ENCODE assay signal across 20 cellular contexts in the genomic region with DNA sequence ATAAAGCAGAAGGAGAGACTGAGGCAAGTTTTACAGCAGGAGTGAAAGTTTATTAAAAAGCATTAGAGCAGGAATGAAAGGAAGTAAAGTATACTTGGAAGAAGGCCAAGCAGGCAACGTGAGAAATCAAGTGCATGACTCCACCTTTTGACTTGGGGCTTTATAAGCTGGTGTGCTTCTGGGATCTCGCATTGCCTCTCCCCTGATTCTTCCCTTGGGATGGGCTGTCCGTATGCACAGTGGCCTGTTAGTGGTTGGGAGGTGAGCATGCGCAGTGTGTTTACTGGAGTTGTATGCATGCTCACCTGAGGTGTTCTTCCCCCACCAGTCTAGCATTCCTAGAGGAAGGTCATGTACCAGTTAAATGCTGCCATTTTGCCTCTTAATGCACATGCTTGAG. TPM values are rescaled to one million over a fixed set of nuclear protein-coding genes. Genes with fewer than 3 reads are reported as not detected.
DNase-seq lines count a peak whose midpoint lies in the region; ATAC-seq, FAIRE-seq and TF ChIP-seq lines count a peak whose summit lies in the region.
"Had no signal": no experiment of that assay in that cellular context is flagged by ENCODE, and none has a peak within 500 bp of the region (broad histone marks: within the 10 kb centered on the region; RNA-seq: fewer than 3 reads in every experiment).

No MANE protein-coding gene starts in this region.

- H3K79me2 ChIP-seq in K562 (ENCODE audit: control insufficient read depth, insufficient read depth, low read length), result no peaks in the 10 kb centered on the region

- in situ Hi-C loops in K562 (cut with MboI), result loop anchor here (10.0 kb wide), 1 partner anchor 164 kb away; no protein-coding TSS in a partner anchor

- POLR2A ChIA-PET in MCF 10A (lab: Yijun Ruan, JAX) (interaction anchor here (0.6 to 1.7 kb wide), 3 partner anchors 21 to 81 kb away, joined by 3 to 5 read pairs (median 5); no protein-coding TSS in a partner anchor), K562 (lab: Yijun Ruan, JAX) (no interaction called here)
- POLR2A ChIA-PET in naive thymus-derived CD4-positive, alpha-beta T cell (lab: Charles Lee), result no interaction called here

- H3K9me3 Mint-ChIP-seq in MCF 10A (ENCODE audit: unreplicated experiment) (no peaks in the 10 kb centered on the region), nephron progenitor cell (no peaks in the 10 kb centered on the region)
- H3K9me3 Mint-ChIP-seq in naive thymus-derived CD4-positive, alpha-beta T cell, result no peaks in the 10 kb centered on the region
- H3K9me3 Mint-ChIP-seq: HFFc6 had no signal

- no peaks in the 10 kb centered on the region for H3K4me1 ChIP-seq in breast epithelium
- no peaks in the 10 kb centered on the region for H3K4me1 ChIP-seq in K562 (replicated peaks in 1 of 2; ENCODE audit: control insufficient read depth in 2 of 2, insufficient read depth in 2 of 2, low read length in 2 of 2)
- H3K4me1 ChIP-seq in naive thymus-derived CD4-positive, alpha-beta T cell (ENCODE audit: control insufficient read depth in 2 of 2, insufficient read depth in 2 of 2, low read length in 2 of 2), result peaks cover 7 to 34% of the 10 kb centered on the region in 2 donors

- H4K20me1 ChIP-seq in K562 (replicated peaks; ENCODE audit: control insufficient read depth, insufficient read depth, low read length), result no peaks in the 10 kb centered on the region; the same call in 1 of the 2 replicates

- peak; percentile 74 for DNase-seq in MCF 10A (ENCODE audit: unreplicated experiment)
- no peak for DNase-seq in breast epithelium (ENCODE audit: low spot score in 2 of 2)
- DNase-seq in K562 (ENCODE audit: extremely low read depth in 1 of 4, low spot score in 3 of 4), result no peak
- DNase-seq in naive thymus-derived CD4-positive, alpha-beta T cell, result peak in 1 of 9 donors; percentile 7
- DNase-seq in nephron progenitor cell, result no peak
- DNase-seq in RCC 7860 (ENCODE audit: low spot score), result no peak
- no peak for DNase-seq in ecto neural progenitor cell (ENCODE audit: low spot score)
- DNase-seq: C1 segment of cervical spinal cord, DMS 273 treated with DMSO at 0.1 percent for 48 hours, GF-D8, HFFc6, Karpas-422, NCI-H187, NCI-H446 had no signal

- H3K4me1 Mint-ChIP-seq in MCF 10A (ENCODE audit: insufficient read depth, unreplicated experiment) (peaks cover 52% of the 10 kb centered on the region), nephron progenitor cell (peaks cover 50% of the 10 kb centered on the region)
- peaks cover 17 to 73% (median 59%) of the 10 kb centered on the region in 7 donors for H3K4me1 Mint-ChIP-seq in naive thymus-derived CD4-positive, alpha-beta T cell

- no peak for TF ChIP-seq EP300 in K562 (IDR thresholded peaks at IDR 0.05; ENCODE audit: low read length)

- H3K27me3 ChIP-seq in breast epithelium, result no peaks in the 10 kb centered on the region
- no peaks in the 10 kb centered on the region for H3K27me3 ChIP-seq in K562 (ENCODE audit: control insufficient read depth in 2 of 2, insufficient read depth in 2 of 2, low read length in 2 of 2)
- H3K27me3 ChIP-seq in naive thymus-derived CD4-positive, alpha-beta T cell (ENCODE audit: control insufficient read depth in 2 of 2, insufficient read depth in 2 of 2, low read length in 2 of 2), result no peaks in the 10 kb centered on the region

- H3K4me3 ChIP-seq in breast epithelium (no peak overlapping the region), K562 (no peak overlapping the region)
- H3K4me3 ChIP-seq in naive thymus-derived CD4-positive, alpha-beta T cell (ENCODE audit: low read length), result no peak overlapping the region

- H3K36me3 Mint-ChIP-seq in MCF 10A (ENCODE audit: insufficient read depth, unreplicated experiment), result peaks cover 6% of the 10 kb centered on the region
- no peaks in the 10 kb centered on the region for H3K36me3 Mint-ChIP-seq in naive thymus-derived CD4-positive, alpha-beta T cell
- peaks cover 4% of the 10 kb centered on the region for H3K36me3 Mint-ChIP-seq in nephron progenitor cell (ENCODE audit: low read depth)

- TF ChIP-seq POLR2A in breast epithelium (IDR thresholded peaks at IDR 0.05) (no peak), K562 (conservative IDR thresholded peaks at IDR 0.05) (no peak)

- WGBS in K562 (ENCODE audit: insufficient coverage, low coverage, missing lambda C conversion rate), result 2% methylated on average over 4 of the region's 4 CpGs

- BruUV-seq in MCF 10A (replicated peaks; lab: Mats Ljungman, UMichigan) (no TSS peak), K562 (replicated peaks; lab: Mats Ljungman, UMichigan) (no TSS peak)

- H3K27ac ChIP-seq in breast epithelium (no peak overlapping the region), K562 (ENCODE audit: extremely low read depth, low read depth, low read length) (no peak overlapping the region)
- no peak overlapping the region for H3K27ac ChIP-seq in naive thymus-derived CD4-positive, alpha-beta T cell (ENCODE audit: low read depth, low read length)

- TF ChIP-seq RAD21 in K562 (CRISPR knock-in tag; conservative IDR thresholded peaks at IDR 0.05 in 1 of 2, IDR thresholded peaks at IDR 0.05 in 1 of 2), result no peak

- CTCF ChIA-PET in MCF 10A (lab: Yijun Ruan, JAX), result interaction anchor here (1.0 to 3.9 kb wide), 6 partner anchors 14 to 163 kb away, joined by 4 to 40 read pairs (median 5); no protein-coding TSS in a partner anchor
- CTCF ChIA-PET in K562 (lab: Yijun Ruan, JAX; ENCODE audit: low intra/inter-chr PET ratio), result interaction anchor here (0.5 kb wide), 1 partner anchor 268 kb away, joined by 3 read pairs; no protein-coding TSS in a partner anchor
- CTCF ChIA-PET in naive thymus-derived CD4-positive, alpha-beta T cell (lab: Charles Lee), result interaction anchor here (1.1 to 3.9 kb wide), 4 partner anchors 10 to 59 kb away, joined by 3 to 25 read pairs (median 10); no protein-coding TSS in a partner anchor

- FAIRE-seq in K562 (lab: Jason Lieb, UNC) (no peak), RCC 7860 (lab: Jason Lieb, UNC) (no peak)
- FAIRE-seq: A204.1, GM18507 had no signal

- H3K27me3 Mint-ChIP-seq in MCF 10A (ENCODE audit: insufficient read depth, unreplicated experiment), result no peaks in the 10 kb centered on the region
- H3K27me3 Mint-ChIP-seq in naive thymus-derived CD4-positive, alpha-beta T cell, result no peaks in the 10 kb centered on the region
- H3K27me3 Mint-ChIP-seq in nephron progenitor cell (ENCODE audit: low read depth, poor library complexity), result peaks cover 10% of the 10 kb centered on the region

- H3K27ac Mint-ChIP-seq in MCF 10A (ENCODE audit: low read depth, unreplicated experiment), result peak overlapping the region; percentile 7
- peak overlapping the region in 8 of 9 donors; percentile 43 to 91 (median 76) for H3K27ac Mint-ChIP-seq in naive thymus-derived CD4-positive, alpha-beta T cell
- no peak overlapping the region for H3K27ac Mint-ChIP-seq in nephron progenitor cell
- H3K27ac Mint-ChIP-seq: HFFc6 had no signal

- TF ChIP-seq CTCF in MCF 10A (IDR thresholded peaks at IDR 0.05; ENCODE audit: unreplicated experiment) (no peak), breast epithelium (IDR thresholded peaks at IDR 0.05) (no peak), K562 (IDR thresholded peaks at IDR 0.05 in 2 of 3, conservative IDR thresholded peaks at IDR 0.05 in 1 of 3; ENCODE audit: insufficient read depth in 2 of 3, low read depth in 1 of 3, low read length in 3 of 3) (no peak), nephron progenitor cell (IDR thresholded peaks at IDR 0.05) (no peak)

- no peak for ATAC-seq in K562
- ATAC-seq in naive thymus-derived CD4-positive, alpha-beta T cell, result no peak
- no peak for ATAC-seq in GM18868 (IDR thresholded peaks at IDR 0.05; ENCODE audit: unreplicated experiment)
- ATAC-seq: Right ventricle myocardium inferior had no signal

- no peak overlapping the region for H2AFZ ChIP-seq in K562 (ENCODE audit: low read depth, low read length)

- no peak overlapping the region for H3K9ac ChIP-seq in K562 (ENCODE audit: insufficient read depth in 1 of 2, low read depth in 2 of 2, low read length in 2 of 2)

- no peak overlapping the region for H3K4me2 ChIP-seq in K562 (ENCODE audit: insufficient read depth, low read length)

- H3K9me3 ChIP-seq in breast epithelium, result no peaks in the 10 kb centered on the region
- H3K9me3 ChIP-seq in K562 (replicated peaks; ENCODE audit: control insufficient read depth, insufficient read depth, low read depth, low read length), result no peaks in the 10 kb centered on the region
- no peaks in the 10 kb centered on the region for H3K9me3 ChIP-seq in naive thymus-derived CD4-positive, alpha-beta T cell (ENCODE audit: control insufficient read depth in 2 of 3, low read length in 3 of 3)

- no peak overlapping the region for H3K4me3 Mint-ChIP-seq in MCF 10A (ENCODE audit: unreplicated experiment)
- H3K4me3 Mint-ChIP-seq in naive thymus-derived CD4-positive, alpha-beta T cell, result peak overlapping the region in 3 of 10 donors; percentile 8 to 32 (median 15)
- no peak overlapping the region for H3K4me3 Mint-ChIP-seq in nephron progenitor cell
- H3K4me3 Mint-ChIP-seq: HFFc6 had no signal

- intact Hi-C loops in MCF 10A (cut with micrococcal nuclease) (no loop called here), breast epithelium (cut with DNase I; ENCODE audit: low total_unique reads) (no loop called here), K562 (cut with micrococcal nuclease) (loop anchor here (10.0 kb wide), 1 partner anchor 1744 kb away; no protein-coding TSS in a partner anchor)
- intact Hi-C loops in naive thymus-derived CD4-positive, alpha-beta T cell (cut with micrococcal nuclease), result loop anchor here in 1 of 2 donors (5.0 kb wide), 1 partner anchor 1741 kb away; no protein-coding TSS in a partner anchor

- H3K9me1 ChIP-seq in K562 (ENCODE audit: control insufficient read depth, insufficient read depth, low read length), result no peaks in the 10 kb centered on the region

- H3K36me3 ChIP-seq in breast epithelium (no peaks in the 10 kb centered on the region), K562 (ENCODE audit: control insufficient read depth, insufficient read depth, low read length) (no peaks in the 10 kb centered on the region)
- H3K36me3 ChIP-seq in naive thymus-derived CD4-positive, alpha-beta T cell (ENCODE audit: control insufficient read depth in 2 of 3, insufficient read depth in 3 of 3, low read length in 3 of 3), result no peaks in the 10 kb centered on the region

RNA-seq across cellular contexts. Expression of gene C1QTNF7, which starts 29.1 kb away (rescaled TPM):
- total RNA-seq in MCF 10A (2022) (not detected in 2 replicates), breast epithelium (10 to 100 TPM in 1 of 3 donors, 1 to 10 TPM in 2; 2.2 to 14.9 (median 2.6) TPM), K562 (2014; rRNA removed) (not detected in 2 replicates), K562 (2014; rRNA removed; fragmentation: Illumina TruSeq; extraction: Trizol) (not detected in 2 replicates), K562 (2015; rRNA removed; fragmentation: Illumina TruSeq; extraction: Trizol) (not detected in 2 replicates), K562 (2021) (not detected in 2 replicates)
- not detected in 2 replicates for total RNA-seq in K562 (2011; cell fraction: chromatin; rRNA removed; ENCODE audit: low replicate concordance)
- total RNA-seq in K562 (2011; cell fraction: nucleolus; rRNA removed), result not detected in 2 replicates
- total RNA-seq in K562 (2011; cell fraction: nucleoplasm; rRNA removed), result not detected in 2 replicates
- polyA plus RNA-seq in K562 (2011; rRNA removed) (not detected in 2 replicates), K562 (2014; fragmentation: Illumina TruSeq; extraction: Trizol) (not detected in 2 replicates), K562 (2014; fragmentation: Nextera tagmentation; extraction: Ambion mirVana) (not detected), K562 (2014; rRNA removed) (not detected in 2 replicates)
- not detected in 2 replicates for polyA plus RNA-seq in K562 (2011; cell fraction: cytosol; rRNA removed)
- polyA plus RNA-seq in K562 (2011; cell fraction: nucleus; rRNA removed), result not detected in 2 replicates
- polyA plus RNA-seq in K562 (2012), result not detected in 2 replicates
- polyA minus RNA-seq in K562 (2011; rRNA and poly(A)+ RNA removed), result not detected in 2 replicates
- polyA minus RNA-seq in K562 (2011; cell fraction: cytosol; rRNA and poly(A)+ RNA removed), result not detected in 2 replicates
- not detected in 2 replicates for polyA minus RNA-seq in K562 (2011; cell fraction: nucleus; rRNA and poly(A)+ RNA removed)
- under 1 TPM in 1 of 5 experiments, not detected in 4; 0.27 TPM for total RNA-seq in naive thymus-derived CD4-positive, alpha-beta T cell
- polyA plus RNA-seq in naive thymus-derived CD4-positive, alpha-beta T cell, result not detected
- total RNA-seq: Daoy, H4 had no signal
